Comparison of ENCODE assay signal across 16 cellular contexts in genomic region chr4:136441629-136442282, GRCh38.
A peak's percentile ranks its signal among the peaks of the same experiment; 100 is the strongest.
DNase-seq lines count a peak whose midpoint lies in the region; ATAC-seq, FAIRE-seq and TF ChIP-seq lines count a peak whose summit lies in the region.
"Had no signal": no experiment of that assay in that cellular context is flagged by ENCODE, and none has a peak within 500 bp of the region (broad histone marks: within the 10 kb centered on the region; RNA-seq: fewer than 3 reads in every experiment).

No MANE protein-coding gene starts in this region.

- POLR2A ChIA-PET in H1 (lab: Charles Lee; ENCODE audit: partially characterized antibody): no interaction called here

- no peaks in the 10 kb centered on the region for H3K79me1 ChIP-seq in H1 (ENCODE audit: low read depth, low read length)

- H3K27ac ChIP-seq in H1 (ENCODE audit: low read depth, low read length) (no peak overlapping the region), spleen (no peak overlapping the region), upper lobe of right lung (no peak overlapping the region)
- H3K27ac ChIP-seq: HL-60 had no signal

- H3K9me3 ChIP-seq in H1 (ENCODE audit: insufficient read depth in 2 of 2, low read depth in 1 of 2, low read length in 1 of 2): no peaks in the 10 kb centered on the region
- no peaks in the 10 kb centered on the region for H3K9me3 ChIP-seq in spleen
- no peaks in the 10 kb centered on the region for H3K9me3 ChIP-seq in upper lobe of right lung

- H3K36me3 ChIP-seq in H1 (ENCODE audit: control insufficient read depth in 2 of 4, insufficient read depth in 4 of 4, low read length in 3 of 4) (no peaks in the 10 kb centered on the region), spleen (no peaks in the 10 kb centered on the region), upper lobe of right lung (no peaks in the 10 kb centered on the region)

- no peak overlapping the region for H4K91ac ChIP-seq in H1 (replicated peaks; ENCODE audit: insufficient read length, low read length)

- H3K18ac ChIP-seq in H1 (ENCODE audit: extremely low read depth, low read length): no peak overlapping the region

- H3K4ac ChIP-seq in H1 (replicated peaks; ENCODE audit: insufficient read length, low read depth, low read length): no peak overlapping the region

- TF ChIP-seq RAD21 in H1 (IDR thresholded peaks at IDR 0.05 in 1 of 2, conservative IDR thresholded peaks at IDR 0.05 in 1 of 2; ENCODE audit: low read depth in 2 of 2, low read length in 2 of 2): no peak

- H2BK5ac ChIP-seq in H1 (ENCODE audit: low read depth, low read length): no peak overlapping the region

- ATAC-seq in upper lobe of right lung: peak; percentile 29

- H3K23me2 ChIP-seq in H1 (ENCODE audit: low read depth, low read length): no peaks in the 10 kb centered on the region

- no peaks in the 10 kb centered on the region for H3K79me2 ChIP-seq in H1 (ENCODE audit: control insufficient read depth in 1 of 2, insufficient read depth in 2 of 2, low read length in 2 of 2)

- no peak overlapping the region for H3K9ac ChIP-seq in H1 (replicated peaks in 1 of 4; ENCODE audit: extremely low read depth in 1 of 4, low read depth in 3 of 4, low read length in 3 of 4)

- no peak overlapping the region for H2BK20ac ChIP-seq in H1 (ENCODE audit: low read length)

- no peak overlapping the region for H2AFZ ChIP-seq in H1 (ENCODE audit: low read length)

- H3K4me3 ChIP-seq in H1 (ENCODE audit: extremely low read depth in 1 of 4, insufficient read depth in 2 of 4, low read depth in 3 of 4, low read length in 4 of 4): no peak overlapping the region
- H3K4me3 ChIP-seq in spleen: no peak overlapping the region
- H3K4me3 ChIP-seq in upper lobe of right lung: no peak overlapping the region

- H3K14ac ChIP-seq in H1 (ENCODE audit: insufficient read length): no peak overlapping the region

- no peak overlapping the region for H2BK15ac ChIP-seq in H1 (ENCODE audit: low read length)

- H2BK120ac ChIP-seq in H1 (replicated peaks; ENCODE audit: low read depth, low read length): no peak overlapping the region

- H3K4me1 ChIP-seq in H1 (replicated peaks in 1 of 4; ENCODE audit: control insufficient read depth in 3 of 4, insufficient read depth in 4 of 4, low read length in 3 of 4): peaks cover 0 to 2% (median under 1%) of the 10 kb centered on the region in 4 experiments; a peak in 3 of 7 replicates
- H3K4me1 ChIP-seq in spleen: no peaks in the 10 kb centered on the region
- H3K4me1 ChIP-seq in upper lobe of right lung: no peaks in the 10 kb centered on the region

- H2AK5ac ChIP-seq in H1 (ENCODE audit: low read depth, low read length): no peak overlapping the region

- H4K8ac ChIP-seq in H1 (ENCODE audit: extremely low read depth, insufficient read depth, low read length): peak overlapping the region; percentile 35; the same call in 1 of the 2 replicates

- 93% methylated on average over 7 of the region's 7 CpGs; no CpG with 5 or more reads in 1 of the 2 experiments for WGBS in H1 (ENCODE audit: extremely low coverage in 1 of 2, insufficient coverage in 1 of 2, insufficient read length in 1 of 2, insufficient replicate concordance in 2 of 2, low coverage in 1 of 2, low lambda C conversion rate in 2 of 2, missing lambda C conversion rate in 1 of 2), 2 experiments
- WGBS in spleen, 5 donors: 79 to 97% (median 89%) methylated on average over 7 of the region's 7 CpGs

- no peak overlapping the region for H4K5ac ChIP-seq in H1 (ENCODE audit: insufficient read length, low read depth, low read length)

- no peaks in the 10 kb centered on the region for H3K27me3 ChIP-seq in H1 (replicated peaks in 1 of 4; ENCODE audit: control insufficient read depth in 3 of 4, extremely low read depth in 1 of 4, insufficient read depth in 3 of 4, low read length in 3 of 4)
- H3K27me3 ChIP-seq in spleen (replicated peaks in 1 of 7): no peaks in the 10 kb centered on the region
- H3K27me3 ChIP-seq in upper lobe of right lung: no peaks in the 10 kb centered on the region

- H3K23ac ChIP-seq in H1 (ENCODE audit: insufficient read length): no peak overlapping the region

- TF ChIP-seq CTCF in H1 (IDR thresholded peaks at IDR 0.05; ENCODE audit: control extremely low read depth in 1 of 3, insufficient read depth in 1 of 3, low read depth in 1 of 3, low read length in 3 of 3) (no peak), spleen (IDR thresholded peaks at IDR 0.05 in 8 of 11, conservative IDR thresholded peaks at IDR 0.05 in 3 of 11) (no peak), upper lobe of right lung (IDR thresholded peaks at IDR 0.05) (no peak)

- H4K20me1 ChIP-seq in H1 (replicated peaks in 1 of 2; ENCODE audit: control insufficient read depth in 1 of 2, insufficient read depth in 2 of 2, low read length in 2 of 2): no peaks in the 10 kb centered on the region

- intact Hi-C loops in spleen (cut with DNase I; ENCODE audit: low total_unique reads) (no loop called here), upper lobe of right lung (cut with DNase I) (no loop called here)

- TF ChIP-seq EP300 in H1 (IDR thresholded peaks at IDR 0.05; ENCODE audit: borderline replicate concordance in 1 of 2, low read depth in 2 of 2, low read length in 2 of 2): no peak

- no peak overlapping the region for H2BK12ac ChIP-seq in H1 (ENCODE audit: low read depth, low read length)

- CTCF ChIA-PET in H1 (lab: Charles Lee; ENCODE audit: partially characterized antibody): no interaction called here

- H3K4me2 ChIP-seq in H1 (ENCODE audit: insufficient read depth in 1 of 2, low read depth in 2 of 2, low read length in 2 of 2): no peak overlapping the region

- H3K56ac ChIP-seq in H1 (replicated peaks; ENCODE audit: insufficient read length, low read depth, low read length): no peak overlapping the region

- no peak for FAIRE-seq in H1 (lab: Jason Lieb, UNC)
- FAIRE-seq: A204.1, GM12892 had no signal

- no peak for TF ChIP-seq POLR2A in H1 (IDR thresholded peaks at IDR 0.05; ENCODE audit: control extremely low read depth in 1 of 2, low read depth in 2 of 2, low read length in 2 of 2)
- no peak for TF ChIP-seq POLR2A in spleen (IDR thresholded peaks at IDR 0.05)

- DNase-seq in GM03348 (ENCODE audit: low spot score) (peak; percentile 1), H1 (ENCODE audit: low read depth in 1 of 2, low spot score in 2 of 2) (no peak), spleen (peak; percentile 52), upper lobe of right lung (no peak), NCI-H187 (lab: John Stamatoyannopoulos, UW) (no peak), activated gamma-delta T cell treated with Interleukin-2 at 50 U/mL for 16 hours (no peak), OCI-M2 (lab: John Stamatoyannopoulos, UW; ENCODE audit: unreplicated experiment) (no peak)
- DNase-seq: C1 segment of cervical spinal cord; Calu3; CD4-positive, alpha-beta T cell; DMS79; HCEC 1CT; HFFc6 had no signal

TF ChIP-seq in H1, 55 proteins besides CTCF, POLR2A, EP300 and RAD21 (continues in another document):
- TF ChIP-seq BCL11A (IDR thresholded peaks at IDR 0.05; ENCODE audit: low read depth in 2 of 2, low read length in 2 of 2): no peak
- no peak for TF ChIP-seq NRF1 (IDR thresholded peaks at IDR 0.05; ENCODE audit: low read depth, low read length)
- TF ChIP-seq SIRT6 (IDR thresholded peaks at IDR 0.05; ENCODE audit: low read length): no peak
- TF ChIP-seq PHF8 (conservative IDR thresholded peaks at IDR 0.05; ENCODE audit: low read depth, low read length): no peak
- TF ChIP-seq FOSL1 (IDR thresholded peaks at IDR 0.05; ENCODE audit: insufficient read depth, low read depth, low read length): no peak
- no peak for TF ChIP-seq TCF12 (IDR thresholded peaks at IDR 0.05; ENCODE audit: low read depth, low read length)
- no peak for TF ChIP-seq SAP30 (IDR thresholded peaks at IDR 0.05; ENCODE audit: insufficient read depth, insufficient replicate concordance, low read length)
- TF ChIP-seq MAX (IDR thresholded peaks at IDR 0.05): no peak
- no peak for TF ChIP-seq CHD1 (IDR thresholded peaks at IDR 0.05; ENCODE audit: low read depth, low read length)
- no peak for TF ChIP-seq KDM1A (IDR thresholded peaks at IDR 0.05; ENCODE audit: borderline replicate concordance, low read length)
- TF ChIP-seq TAF7 (optimal IDR thresholded peaks at IDR 0.05; ENCODE audit: borderline replicate concordance, low read depth, low read length): no peak
- TF ChIP-seq MAFK (IDR thresholded peaks at IDR 0.05; ENCODE audit: low read depth, low read length): no peak

Comparison
In these comparisons a context has a peak if more than half of its experiments do, and no peak if none do; other contexts are left out.
1. DNase-seq: peak in GM03348 (single experiment) and spleen (single experiment); none in H1 (0 of 2), upper lobe of right lung (single experiment), NCI-H187 (0 of 2), activated gamma-delta T cell treated with Interleukin-2 at 50 U/mL for 16 hours (single experiment) and OCI-M2 (single experiment).